1 cellular context compared by ENCODE assay signal in genomic region chr15:64989331-64990167, GRCh38.
TF ChIP-seq lines count a peak whose summit lies in the region.

TSS of gene SPG21 (minus strand) at chr15:64989914. CDS start at chr15:64983569, 6,345 bp downstream.

TF ChIP-seq in WTC11, 78 proteins besides CTCF, POLR2A, EP300 and RAD21 (continued from another document and continues in another):
- TF ChIP-seq E2F1 (CRISPR knock-in tag; IDR thresholded peaks at IDR 0.05) = no peak
- peak; percentile 89; the same call in 1 of the 2 replicates for TF ChIP-seq KAT7 (CRISPR knock-in tag; IDR thresholded peaks at IDR 0.05; ENCODE audit: borderline replicate concordance)
- no peak for TF ChIP-seq CREB1 (CRISPR knock-in tag; IDR thresholded peaks at IDR 0.05)
- no peak for TF ChIP-seq ZSCAN18 (CRISPR knock-in tag; IDR thresholded peaks at IDR 0.05)
- TF ChIP-seq GABPB1 (CRISPR knock-in tag; IDR thresholded peaks at IDR 0.05) = no peak
- TF ChIP-seq ETV6 (CRISPR knock-in tag; IDR thresholded peaks at IDR 0.05) = peak; percentile 87; the same call in 1 of the 2 replicates
- TF ChIP-seq JAZF1 (CRISPR knock-in tag; IDR thresholded peaks at IDR 0.05) = no peak
- no peak for TF ChIP-seq RORB (CRISPR knock-in tag; IDR thresholded peaks at IDR 0.05)
- TF ChIP-seq ZNF532 (CRISPR knock-in tag; IDR thresholded peaks at IDR 0.05; ENCODE audit: borderline replicate concordance) = no peak
- no peak for TF ChIP-seq ATF2 (CRISPR knock-in tag; IDR thresholded peaks at IDR 0.05; ENCODE audit: borderline replicate concordance, low read depth)
- TF ChIP-seq MAX (CRISPR knock-in tag; IDR thresholded peaks at IDR 0.05) = peak; percentile 56; the same call in 1 of the 2 replicates
- TF ChIP-seq ZNF512 (CRISPR knock-in tag; IDR thresholded peaks at IDR 0.05; ENCODE audit: borderline replicate concordance) = no peak
- TF ChIP-seq USF2 (CRISPR knock-in tag; IDR thresholded peaks at IDR 0.05) = peak; percentile 94
- no peak for TF ChIP-seq SMAD4 (CRISPR knock-in tag; IDR thresholded peaks at IDR 0.05)
- no peak for TF ChIP-seq PREB (CRISPR knock-in tag; IDR thresholded peaks at IDR 0.05; ENCODE audit: borderline replicate concordance)
- TF ChIP-seq MLX (CRISPR knock-in tag; IDR thresholded peaks at IDR 0.05) = no peak
- TF ChIP-seq IRF1 (CRISPR knock-in tag; IDR thresholded peaks at IDR 0.05) = no peak
- TF ChIP-seq ZNF423 (CRISPR knock-in tag; IDR thresholded peaks at IDR 0.05) = no peak
- no peak for TF ChIP-seq ZNF425 (CRISPR knock-in tag; conservative IDR thresholded peaks at IDR 0.05)
- peak; percentile 60; the same call in 1 of the 2 replicates for TF ChIP-seq CBFB (CRISPR knock-in tag; IDR thresholded peaks at IDR 0.05; ENCODE audit: low read depth)
- no peak for TF ChIP-seq ESRRA (CRISPR knock-in tag; IDR thresholded peaks at IDR 0.05; ENCODE audit: borderline replicate concordance)
- TF ChIP-seq TEAD4 (CRISPR knock-in tag; IDR thresholded peaks at IDR 0.05) = no peak
- no peak for TF ChIP-seq NFATC4 (CRISPR knock-in tag; IDR thresholded peaks at IDR 0.05)
- peak; percentile 74; the same call in 1 of the 2 replicates for TF ChIP-seq ZBTB21 (CRISPR knock-in tag; IDR thresholded peaks at IDR 0.05; ENCODE audit: borderline replicate concordance)
- 0 out of 2 replicates have a peak, but pooled peaks have one; percentile 85 for TF ChIP-seq STAT6 (CRISPR knock-in tag; conservative IDR thresholded peaks at IDR 0.05; ENCODE audit: low read depth)
- TF ChIP-seq ZNF121 (CRISPR knock-in tag; IDR thresholded peaks at IDR 0.05) = no peak
- no peak for TF ChIP-seq ZNF671 (CRISPR knock-in tag; IDR thresholded peaks at IDR 0.05)
- no peak for TF ChIP-seq SMAD3 (CRISPR knock-in tag; IDR thresholded peaks at IDR 0.05; ENCODE audit: borderline replicate concordance)
- no peak for TF ChIP-seq EMX1 (CRISPR knock-in tag; IDR thresholded peaks at IDR 0.05)
- no peak for TF ChIP-seq NFE2L1 (CRISPR knock-in tag; IDR thresholded peaks at IDR 0.05)
- peak; percentile 17; the same call in 1 of the 2 replicates for TF ChIP-seq FOXK1 (CRISPR knock-in tag; IDR thresholded peaks at IDR 0.05)
- no peak for TF ChIP-seq E2F4 (CRISPR knock-in tag; IDR thresholded peaks at IDR 0.05; ENCODE audit: borderline replicate concordance, low read depth)
- no peak for TF ChIP-seq ELF4 (CRISPR knock-in tag; IDR thresholded peaks at IDR 0.05; ENCODE audit: low read depth)
- TF ChIP-seq ZBTB43 (CRISPR knock-in tag; IDR thresholded peaks at IDR 0.05) = no peak
- TF ChIP-seq OVOL2 (CRISPR knock-in tag; IDR thresholded peaks at IDR 0.05; ENCODE audit: borderline replicate concordance) = no peak
